In genomic region chr14:91323671-91324605, GRCh38 we compare ENCODE assay signal across 8 cellular contexts.
DNase-seq lines count a peak whose midpoint lies in the region; ATAC-seq, FAIRE-seq and TF ChIP-seq lines count a peak whose summit lies in the region.

No MANE protein-coding gene starts in this region.

- no peak overlapping the region for H3K27ac ChIP-seq in VCaP
- H3K27ac ChIP-seq in mammary epithelial cell (ENCODE audit: insufficient read depth, low read depth, low read length) = no peak overlapping the region
- peak overlapping the region; percentile 69 to 71 for H3K27ac ChIP-seq in kidney (ENCODE audit: low read depth in 2 of 2, low read length in 2 of 2)

- intact Hi-C loops in mammary epithelial cell (cut with micrococcal nuclease) (loop anchor here (1.0 to 2.0 kb wide), 3 partner anchors 73 to 575 kb away; no protein-coding TSS in a partner anchor), kidney (cut with DNase I) (no loop called here)

- BruUV-seq in mammary epithelial cell (replicated peaks; lab: Mats Ljungman, UMichigan) = no TSS peak

- H3K27me3 ChIP-seq in mammary epithelial cell (ENCODE audit: insufficient read depth, low read length) = no peaks in the 10 kb centered on the region

- no peak overlapping the region for H3K4me2 ChIP-seq in mammary epithelial cell (ENCODE audit: insufficient read depth, low read depth, low read length)

- H3K36me3 ChIP-seq in mammary epithelial cell (ENCODE audit: insufficient read depth, low read length) = no peaks in the 10 kb centered on the region
- H3K36me3 ChIP-seq in kidney (ENCODE audit: control insufficient read depth in 1 of 2, insufficient read depth in 2 of 2, low read length in 2 of 2) = no peaks in the 10 kb centered on the region

- H3K4me3 ChIP-seq in mammary epithelial cell (replicated peaks in 1 of 3; ENCODE audit: insufficient read depth in 1 of 3, low read depth in 2 of 3, low read length in 3 of 3) (no peak overlapping the region), kidney (ENCODE audit: low read length in 2 of 2) (peak overlapping the region; percentile 48 to 49)

- WGBS in mammary epithelial cell (ENCODE audit: low coverage, missing lambda C conversion rate) = 54% methylated on average over 17 of the region's 25 CpGs

- DNase-seq in NCI-H345 (lab: John Stamatoyannopoulos, UW) = peak; percentile 66
- no peak for DNase-seq in NCI-H345 treated with DMSO at 0.1 percent for 48 hours (lab: John Stamatoyannopoulos, UW; ENCODE audit: unreplicated experiment)
- peak; percentile 31 for DNase-seq in NCI-H2081 treated with DMSO at 0.1 percent for 48 hours (lab: John Stamatoyannopoulos, UW)
- peak; percentile 43 for DNase-seq in mammary epithelial cell
- peak; percentile 94 for DNase-seq in kidney
- DNase-seq in stimulated activated CD4-positive, alpha-beta T cell treated with anti-CD3 and anti-CD28 coated beads, Interleukin-15, amount 100 ng/mL, for 48 hours (ENCODE audit: low read depth in 2 of 2) = peak; percentile 89 to 94

- no peak overlapping the region for H3K9ac ChIP-seq in mammary epithelial cell (ENCODE audit: insufficient read depth, low read length)
- no peak overlapping the region for H3K9ac ChIP-seq in kidney (ENCODE audit: low read length in 2 of 2)

- CTCF ChIA-PET in mammary epithelial cell (lab: Charles Lee; ENCODE audit: low non-redundant PET) = interaction anchor here (0.6 kb wide), 1 partner anchor 148 kb away, joined by 3 read pairs; no protein-coding TSS in a partner anchor

- no peak overlapping the region for H2AFZ ChIP-seq in mammary epithelial cell (ENCODE audit: low read depth, low read length)

- H4K20me1 ChIP-seq in mammary epithelial cell (ENCODE audit: insufficient read depth, low read length) = no peaks in the 10 kb centered on the region

- no peaks in the 10 kb centered on the region for H3K4me1 ChIP-seq in mammary epithelial cell (ENCODE audit: insufficient read depth, low read length)
- H3K4me1 ChIP-seq in kidney (ENCODE audit: control insufficient read depth in 1 of 2, insufficient read depth in 1 of 2, low read depth in 1 of 2, low read length in 2 of 2) = peaks cover 3 to 20% of the 10 kb centered on the region in 2 donors

- no peak for FAIRE-seq in kidney (lab: Jason Lieb, UNC)

- H3K9me3 ChIP-seq in mammary epithelial cell (replicated peaks; ENCODE audit: insufficient read depth, low read length) (no peaks in the 10 kb centered on the region), kidney (ENCODE audit: control insufficient read depth in 1 of 2, low read length in 2 of 2) (no peaks in the 10 kb centered on the region)

- dilution Hi-C loops in mammary epithelial cell (cut with HindIII; ENCODE audit: low sequenced_read_pairs) = no loop called here

- peak; percentile 71 for ATAC-seq in HG02884 (IDR thresholded peaks at IDR 0.05; ENCODE audit: unreplicated experiment)

- H3K79me2 ChIP-seq in mammary epithelial cell (ENCODE audit: insufficient read depth, low read length) = no peaks in the 10 kb centered on the region

- peak; percentile 92 for TF ChIP-seq CTCF in VCaP (conservative IDR thresholded peaks at IDR 0.05)
- TF ChIP-seq CTCF in mammary epithelial cell (conservative IDR thresholded peaks at IDR 0.05 in 1 of 2, IDR thresholded peaks at IDR 0.05 in 1 of 2; ENCODE audit: extremely low read depth in 1 of 2, insufficient read depth in 1 of 2, low read depth in 1 of 2, low read length in 2 of 2) = peak; percentile 79 to 92
- TF ChIP-seq CTCF in kidney (IDR thresholded peaks at IDR 0.05; ENCODE audit: borderline replicate concordance, extremely low read depth, insufficient read depth) = peak; percentile 72

- in situ Hi-C loops in mammary epithelial cell (cut with MboI; ENCODE audit: low sequenced_read_pairs in 2 of 2) = loop anchor here (5.0 to 10.0 kb wide), 2 partner anchors 98 to 121 kb away; no protein-coding TSS in a partner anchor

Comparison
In these comparisons a context has a peak if more than half of its experiments do, and no peak if none do; other contexts are left out.
1. H3K27ac ChIP-seq: peak in kidney (2 of 2); none in VCaP (single experiment) and mammary epithelial cell (single experiment).
2. H3K4me3 ChIP-seq: peak in kidney (2 of 2); none in mammary epithelial cell (0 of 3).
3. Peak in every context shown above with its lines, with median percentiles within 50 percentile points of each other: CTCF ChIP-seq.